20 cellular contexts compared by ENCODE assay signal in genomic region chr11:80441821-80442220, GRCh38.
A peak's percentile ranks its signal among the peaks of the same experiment; 100 is the strongest.
DNase-seq lines count a peak whose midpoint lies in the region; ATAC-seq and TF ChIP-seq lines count a peak whose summit lies in the region.
"Had no signal": no experiment of that assay in that cellular context is flagged by ENCODE, and none has a peak within 500 bp of the region (broad histone marks: within the 10 kb centered on the region; RNA-seq: fewer than 3 reads in every experiment).

No MANE protein-coding gene starts in this region.

- no peaks in the 10 kb centered on the region for H3K4me1 Mint-ChIP-seq in immature natural killer cell
- H3K4me1 Mint-ChIP-seq: CD14-positive monocyte had no signal

- H3K9me3 ChIP-seq in mammary epithelial cell (replicated peaks; ENCODE audit: insufficient read depth, low read length) = no peaks in the 10 kb centered on the region
- no peaks in the 10 kb centered on the region for H3K9me3 ChIP-seq in gastroesophageal sphincter
- H3K9me3 ChIP-seq: A549 had no signal

- no peak overlapping the region for H3K4me3 Mint-ChIP-seq in immature natural killer cell
- H3K4me3 Mint-ChIP-seq: CD14-positive monocyte, HFFc6 had no signal

- H3K4me1 ChIP-seq in ACC112 (ENCODE audit: control insufficient read depth, insufficient read depth, low read length, unreplicated experiment) (peaks cover 26% of the 10 kb centered on the region), mammary epithelial cell (ENCODE audit: insufficient read depth, low read length) (peaks cover 24% of the 10 kb centered on the region), gastroesophageal sphincter (no peaks in the 10 kb centered on the region)
- H3K4me1 ChIP-seq: A549 had no signal

- ATAC-seq in gastroesophageal sphincter (no peak), HG03108 (IDR thresholded peaks at IDR 0.05; ENCODE audit: unreplicated experiment) (no peak), HG03097 (IDR thresholded peaks at IDR 0.05; ENCODE audit: low FRiP score, unreplicated experiment) (no peak)
- ATAC-seq: A549, HepG2 had no signal

- H3K27me3 ChIP-seq in ACC112 (ENCODE audit: insufficient read depth, low read length) (no peaks in the 10 kb centered on the region), mammary epithelial cell (ENCODE audit: insufficient read depth, low read length) (no peaks in the 10 kb centered on the region), gastroesophageal sphincter (peaks cover 5% of the 10 kb centered on the region)

- H4K20me1 ChIP-seq in mammary epithelial cell (ENCODE audit: insufficient read depth, low read length) = no peaks in the 10 kb centered on the region

- H3K27ac ChIP-seq in ACC112 (ENCODE audit: low read depth, low read length) (peak overlapping the region; percentile 70), mammary epithelial cell (ENCODE audit: insufficient read depth, low read depth, low read length) (peak overlapping the region; percentile 19), gastroesophageal sphincter (no peak overlapping the region)
- H3K27ac ChIP-seq: A549, SK-N-MC had no signal

- dilution Hi-C loops in mammary epithelial cell (cut with HindIII; ENCODE audit: low sequenced_read_pairs) = no loop called here

- H3K79me2 ChIP-seq in ACC112 (ENCODE audit: control insufficient read depth, insufficient read depth, low read length, unreplicated experiment) (no peaks in the 10 kb centered on the region), mammary epithelial cell (ENCODE audit: insufficient read depth, low read length) (no peaks in the 10 kb centered on the region)

- no peak overlapping the region for H3K27ac Mint-ChIP-seq in immature natural killer cell
- H3K27ac Mint-ChIP-seq: CD14-positive monocyte, HFFc6 had no signal

- H2AFZ ChIP-seq in ACC112 (ENCODE audit: low read length, unreplicated experiment) (peak overlapping the region; percentile 29), mammary epithelial cell (ENCODE audit: low read depth, low read length) (peak overlapping the region; percentile 43)

- intact Hi-C loops in mammary epithelial cell (cut with micrococcal nuclease) = no loop called here

- H3K4me2 ChIP-seq in mammary epithelial cell (ENCODE audit: insufficient read depth, low read depth, low read length) = peak overlapping the region; percentile 47
- H3K4me2 ChIP-seq: A549 had no signal

- peaks cover 0 to 4% (median 3%) of the 10 kb centered on the region in 3 donors for H3K27me3 Mint-ChIP-seq in immature natural killer cell (ENCODE audit: low read depth in 3 of 3)

- no TSS peak for BruUV-seq in mammary epithelial cell (replicated peaks; lab: Mats Ljungman, UMichigan)

- 35% methylated on average over 3 of the region's 3 CpGs for WGBS in mammary epithelial cell (ENCODE audit: low coverage, missing lambda C conversion rate)
- 74 to 80% methylated on average over 3 of the region's 3 CpGs for WGBS in gastroesophageal sphincter (ENCODE audit: low coverage in 1 of 2), 2 donors

- H3K9ac ChIP-seq in mammary epithelial cell (ENCODE audit: insufficient read depth, low read length) = no peak overlapping the region

- no peaks in the 10 kb centered on the region for H3K36me3 ChIP-seq in ACC112 (ENCODE audit: insufficient read depth, low read length)
- H3K36me3 ChIP-seq in mammary epithelial cell (ENCODE audit: insufficient read depth, low read length) = no peaks in the 10 kb centered on the region
- H3K36me3 ChIP-seq in gastroesophageal sphincter = no peaks in the 10 kb centered on the region

- no peaks in the 10 kb centered on the region for H3K36me3 Mint-ChIP-seq in immature natural killer cell
- H3K36me3 Mint-ChIP-seq: CD14-positive monocyte had no signal

- H3K4me3 ChIP-seq in ACC112 (ENCODE audit: low read depth, low read length) = peak overlapping the region; percentile 10; the same call in 1 of the 2 replicates
- no peak overlapping the region for H3K4me3 ChIP-seq in mammary epithelial cell (replicated peaks in 1 of 3; ENCODE audit: insufficient read depth in 1 of 3, low read depth in 2 of 3, low read length in 3 of 3)
- H3K4me3 ChIP-seq in gastroesophageal sphincter = no peak overlapping the region
- H3K4me3 ChIP-seq: A549, SK-N-MC had no signal

- in situ Hi-C loops in mammary epithelial cell (cut with MboI; ENCODE audit: low sequenced_read_pairs in 2 of 2) = no loop called here

- peaks cover 6 to 37% (median 23%) of the 10 kb centered on the region in 6 donors for H3K9me3 Mint-ChIP-seq in immature natural killer cell

- no peak for TF ChIP-seq EP300 in gastroesophageal sphincter (IDR thresholded peaks at IDR 0.05)

- TF ChIP-seq POLR2A in gastroesophageal sphincter (IDR thresholded peaks at IDR 0.05) = no peak

- CTCF ChIA-PET in mammary epithelial cell (lab: Charles Lee; ENCODE audit: low non-redundant PET) = no interaction called here

- TF ChIP-seq CTCF in mammary epithelial cell (conservative IDR thresholded peaks at IDR 0.05 in 1 of 2, IDR thresholded peaks at IDR 0.05 in 1 of 2; ENCODE audit: extremely low read depth in 1 of 2, insufficient read depth in 1 of 2, low read depth in 1 of 2, low read length in 2 of 2) = no peak
- TF ChIP-seq CTCF in gastroesophageal sphincter (IDR thresholded peaks at IDR 0.05) = no peak

- peak; percentile 66 for DNase-seq in NCI-H226
- peak; percentile 74 for DNase-seq in mammary epithelial cell
- DNase-seq in glomerular visceral epithelial cell (ENCODE audit: extremely low spot score) = peak; percentile 1
- no peak for DNase-seq in immature natural killer cell
- DNase-seq: DMS79 treated with DMSO at 0.1 percent for 48 hours, GDM1, HFFc6, Karpas-422, NCI-H1417, NCI-H2029, NCI-H524, OCI-M1 had no signal

Comparison
In these comparisons a context has a peak if more than half of its experiments do, and no peak if none do; other contexts are left out.
1. H3K27ac ChIP-seq: peak in ACC112 (single experiment) and mammary epithelial cell (single experiment); none in gastroesophageal sphincter (0 of 4).
2. DNase-seq: peak in NCI-H226 (single experiment), mammary epithelial cell (single experiment) and glomerular visceral epithelial cell (single experiment); none in immature natural killer cell (0 of 3).